ENCODE assay signal across 8 cellular contexts in the genomic region with DNA sequence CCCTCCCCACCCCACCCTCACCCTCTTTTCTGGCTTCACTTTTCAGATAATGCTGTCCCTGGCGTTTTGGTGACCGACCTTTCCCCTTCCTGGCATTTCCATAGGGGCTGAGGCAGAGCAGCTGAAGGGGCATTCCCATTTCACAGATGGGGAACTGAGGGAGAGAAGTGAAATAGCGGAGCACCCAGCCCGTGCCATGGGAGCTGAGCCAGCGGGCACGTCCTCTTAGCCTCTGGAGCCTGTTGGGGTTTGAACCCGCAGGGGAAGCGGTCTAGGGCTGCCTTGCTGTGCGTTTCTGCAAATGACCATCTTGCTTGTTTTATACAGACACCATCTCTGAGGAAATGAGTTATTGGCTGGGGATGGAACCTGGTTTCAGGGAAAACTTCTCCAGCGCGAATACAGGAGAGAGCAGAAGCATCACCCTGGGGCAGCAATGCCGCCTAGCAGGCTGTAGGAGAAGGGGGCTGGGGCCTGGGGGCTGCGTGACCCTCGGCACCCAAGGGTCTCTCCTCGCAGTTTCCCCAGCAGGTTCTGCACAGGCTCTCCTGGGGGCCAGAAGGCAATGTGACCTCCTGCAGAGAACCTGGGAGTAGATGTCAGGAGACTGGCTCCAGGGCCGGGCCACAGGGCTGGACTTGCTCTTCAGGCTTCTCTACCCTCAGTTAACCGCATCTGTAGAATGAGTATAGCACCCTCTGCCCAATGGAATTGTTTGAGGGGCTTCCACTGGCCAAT. TPM values are rescaled to one million over a fixed set of nuclear protein-coding genes. Genes with fewer than 3 reads are reported as not detected.
DNase-seq lines count a peak whose midpoint lies in the region; ATAC-seq lines count a peak whose summit lies in the region.

No MANE protein-coding gene starts in this region.

- intact Hi-C loops in activated CD4-positive, alpha-beta T cell treated with anti-CD3 and anti-CD28 coated beads, Interleukin-2, amount 10 ng/mL, durations not matched to agents 24 days and 14 days (cut with micrococcal nuclease) = loop anchor here (1.0 to 2.0 kb wide), 4 partner anchors 38 to 127 kb away; no protein-coding TSS in a partner anchor

- H3K27me3 Mint-ChIP-seq in activated CD4-positive, alpha-beta T cell treated with anti-CD3 and anti-CD28 coated beads, Interleukin-2, amount 10 ng/mL, durations not matched to agents 24 days and 14 days = peaks cover 13% of the 10 kb centered on the region

- H3K36me3 ChIP-seq in iPS DF 6.9 (ENCODE audit: control insufficient read depth, insufficient read depth, low read length) = no peaks in the 10 kb centered on the region

- H3K36me3 Mint-ChIP-seq in activated CD4-positive, alpha-beta T cell treated with anti-CD3 and anti-CD28 coated beads, Interleukin-2, amount 10 ng/mL, durations not matched to agents 24 days and 14 days (ENCODE audit: low read depth) = peaks cover 35% of the 10 kb centered on the region
- peaks cover 43% of the 10 kb centered on the region for H3K36me3 Mint-ChIP-seq in stimulated activated effector memory CD8-positive, alpha-beta T cell treated with anti-CD3 and anti-CD28 coated beads, Interleukin-12 subunit alpha, Interleukin-12 subunit beta, amount 100 ng/mL, for 72 hours

- peaks cover 32% of the 10 kb centered on the region for H3K4me1 Mint-ChIP-seq in activated CD4-positive, alpha-beta T cell treated with anti-CD3 and anti-CD28 coated beads, Interleukin-2, amount 10 ng/mL, durations not matched to agents 24 days and 14 days
- peaks cover 42% of the 10 kb centered on the region for H3K4me1 Mint-ChIP-seq in stimulated activated effector memory CD8-positive, alpha-beta T cell treated with anti-CD3 and anti-CD28 coated beads, Interleukin-12 subunit alpha, Interleukin-12 subunit beta, amount 100 ng/mL, for 72 hours

- H3K4me1 ChIP-seq in iPS DF 6.9 (ENCODE audit: control insufficient read depth, insufficient read depth, low read length) = peaks cover 6% of the 10 kb centered on the region

- no CpG with 5 or more reads among the region's 17 CpGs for WGBS in iPS DF 6.9 (ENCODE audit: insufficient coverage, insufficient read length)

- ATAC-seq in stimulated activated effector memory CD8-positive, alpha-beta T cell treated with anti-CD3 and anti-CD28 coated beads, Interleukin-12 subunit alpha, Interleukin-12 subunit beta, amount 100 ng/mL, for 72 hours = peak; percentile 27

- H3K27ac ChIP-seq in iPS DF 6.9 (ENCODE audit: low read length) = no peak overlapping the region

- H3K27ac Mint-ChIP-seq in activated CD4-positive, alpha-beta T cell treated with anti-CD3 and anti-CD28 coated beads, Interleukin-2, amount 10 ng/mL, durations not matched to agents 24 days and 14 days = peak overlapping the region; percentile 86
- H3K27ac Mint-ChIP-seq in stimulated activated effector memory CD8-positive, alpha-beta T cell treated with anti-CD3 and anti-CD28 coated beads, Interleukin-12 subunit alpha, Interleukin-12 subunit beta, amount 100 ng/mL, for 72 hours = peak overlapping the region; percentile 93

- peak overlapping the region; percentile 87 for H3K4me3 Mint-ChIP-seq in activated CD4-positive, alpha-beta T cell treated with anti-CD3 and anti-CD28 coated beads, Interleukin-2, amount 10 ng/mL, durations not matched to agents 24 days and 14 days
- peak overlapping the region; percentile 89 for H3K4me3 Mint-ChIP-seq in stimulated activated effector memory CD8-positive, alpha-beta T cell treated with anti-CD3 and anti-CD28 coated beads, Interleukin-12 subunit alpha, Interleukin-12 subunit beta, amount 100 ng/mL, for 72 hours

- DNase-seq in activated CD4-positive, alpha-beta T cell treated with anti-CD3 and anti-CD28 coated beads, Interleukin-2, amount 10 ng/mL, durations not matched to agents 24 days and 14 days = peak; percentile 73
- no peak for DNase-seq in activated CD4-positive, alpha-beta T cell treated with anti-CD3 and anti-CD28 coated beads, Interleukin-2, amount 50 U/mL, for 4 hours
- DNase-seq in activated T-cell treated with anti-CD3 and anti-CD28 coated beads, Interleukin-2, amount 50 U/mL, for 48 hours = peak; percentile 43 to 53
- no peak for DNase-seq in iPS DF 6.9 (ENCODE audit: low read depth, low spot score)
- peak in 1 of 2 donors; percentile 66 for DNase-seq in stimulated activated effector memory CD8-positive, alpha-beta T cell treated with anti-CD3 and anti-CD28 coated beads, Interleukin-12 subunit alpha, Interleukin-12 subunit beta, amount 100 ng/mL, for 72 hours (ENCODE audit: low spot score in 2 of 2)
- DNase-seq in SIG-M5 (lab: John Stamatoyannopoulos, UW) = no peak
- no peak for DNase-seq in stimulated activated naive CD4-positive, alpha-beta T cell treated with Interleukin-2 at 50 U/mL for 16 hours (lab: John Stamatoyannopoulos, UW)
- no peak for DNase-seq in UCSD-AML1 (lab: John Stamatoyannopoulos, UW; ENCODE audit: unreplicated experiment)

- no peaks in the 10 kb centered on the region for H3K9me3 ChIP-seq in iPS DF 6.9 (ENCODE audit: control insufficient read depth, insufficient read depth, low read length)

- peak overlapping the region; percentile 57; the same call in 1 of the 2 replicates for H3K4me3 ChIP-seq in iPS DF 6.9 (ENCODE audit: low read length)

- H3K27me3 ChIP-seq in iPS DF 6.9 (ENCODE audit: control insufficient read depth, insufficient read depth, low read length) = no peaks in the 10 kb centered on the region

- no peaks in the 10 kb centered on the region for H3K9me3 Mint-ChIP-seq in activated CD4-positive, alpha-beta T cell treated with anti-CD3 and anti-CD28 coated beads, Interleukin-2, amount 10 ng/mL, durations not matched to agents 24 days and 14 days
- no peaks in the 10 kb centered on the region for H3K9me3 Mint-ChIP-seq in stimulated activated effector memory CD8-positive, alpha-beta T cell treated with anti-CD3 and anti-CD28 coated beads, Interleukin-12 subunit alpha, Interleukin-12 subunit beta, amount 100 ng/mL, for 72 hours

RNA-seq across cellular contexts. Expression of gene PTPRJ, which starts 1.5 kb away (rescaled TPM):
- total RNA-seq in activated CD4-positive, alpha-beta T cell treated with anti-CD3 and anti-CD28 coated beads, Interleukin-2, amount 10 ng/mL, durations not matched to agents 24 days and 14 days = 51.3 and 52.2 TPM in 2 replicates

Comparison
In these comparisons a context has a peak if more than half of its experiments do, and no peak if none do; other contexts are left out.
1. DNase-seq: peak in activated CD4-positive, alpha-beta T cell treated with anti-CD3 and anti-CD28 coated beads, Interleukin-2, amount 10 ng/mL, durations not matched to agents 24 days and 14 days (single experiment) and activated T-cell treated with anti-CD3 and anti-CD28 coated beads, Interleukin-2, amount 50 U/mL, for 48 hours (2 of 2); none in activated CD4-positive, alpha-beta T cell treated with anti-CD3 and anti-CD28 coated beads, Interleukin-2, amount 50 U/mL, for 4 hours (0 of 2), iPS DF 6.9 (single experiment), SIG-M5 (single experiment), stimulated activated naive CD4-positive, alpha-beta T cell treated with Interleukin-2 at 50 U/mL for 16 hours (single experiment) and UCSD-AML1 (single experiment).